In the genomic region with DNA sequence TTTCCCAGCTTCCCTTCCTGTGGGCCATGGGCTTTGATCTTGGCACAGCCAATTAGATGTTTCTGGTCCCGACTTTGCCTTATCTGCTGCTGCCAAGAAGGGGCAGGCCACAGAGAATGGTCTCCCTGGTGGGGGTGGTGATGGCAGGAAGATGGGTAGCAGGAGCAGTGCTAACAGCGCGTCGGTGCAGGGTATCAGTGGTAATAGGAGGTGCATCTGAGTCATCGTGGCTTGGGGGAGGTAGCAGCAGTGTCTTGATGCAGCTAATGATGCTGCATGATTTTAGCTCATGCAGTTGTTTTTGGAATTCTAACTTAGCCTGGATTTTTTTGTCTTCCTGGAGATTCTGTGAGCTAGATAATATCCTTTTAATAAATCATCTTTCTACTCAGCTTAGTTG, we compare ENCODE assay signal across 1 cellular context.
TF ChIP-seq lines count a peak whose summit lies in the region.

No MANE protein-coding gene starts in this region.

TF ChIP-seq in WTC11, 78 proteins besides CTCF, POLR2A, EP300 and RAD21 (continued from another document):
- TF ChIP-seq, protein P1, sequence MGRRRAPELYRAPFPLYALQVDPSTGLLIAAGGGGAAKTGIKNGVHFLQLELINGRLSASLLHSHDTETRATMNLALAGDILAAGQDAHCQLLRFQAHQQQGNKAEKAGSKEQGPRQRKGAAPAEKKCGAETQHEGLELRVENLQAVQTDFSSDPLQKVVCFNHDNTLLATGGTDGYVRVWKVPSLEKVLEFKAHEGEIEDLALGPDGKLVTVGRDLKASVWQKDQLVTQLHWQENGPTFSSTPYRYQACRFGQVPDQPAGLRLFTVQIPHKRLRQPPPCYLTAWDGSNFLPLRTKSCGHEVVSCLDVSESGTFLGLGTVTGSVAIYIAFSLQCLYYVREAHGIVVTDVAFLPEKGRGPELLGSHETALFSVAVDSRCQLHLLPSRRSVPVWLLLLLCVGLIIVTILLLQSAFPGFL (CRISPR knock-in tag; IDR thresholded peaks at IDR 0.05; ENCODE audit: borderline replicate concordance) = no peak
- TF ChIP-seq, protein P2, sequence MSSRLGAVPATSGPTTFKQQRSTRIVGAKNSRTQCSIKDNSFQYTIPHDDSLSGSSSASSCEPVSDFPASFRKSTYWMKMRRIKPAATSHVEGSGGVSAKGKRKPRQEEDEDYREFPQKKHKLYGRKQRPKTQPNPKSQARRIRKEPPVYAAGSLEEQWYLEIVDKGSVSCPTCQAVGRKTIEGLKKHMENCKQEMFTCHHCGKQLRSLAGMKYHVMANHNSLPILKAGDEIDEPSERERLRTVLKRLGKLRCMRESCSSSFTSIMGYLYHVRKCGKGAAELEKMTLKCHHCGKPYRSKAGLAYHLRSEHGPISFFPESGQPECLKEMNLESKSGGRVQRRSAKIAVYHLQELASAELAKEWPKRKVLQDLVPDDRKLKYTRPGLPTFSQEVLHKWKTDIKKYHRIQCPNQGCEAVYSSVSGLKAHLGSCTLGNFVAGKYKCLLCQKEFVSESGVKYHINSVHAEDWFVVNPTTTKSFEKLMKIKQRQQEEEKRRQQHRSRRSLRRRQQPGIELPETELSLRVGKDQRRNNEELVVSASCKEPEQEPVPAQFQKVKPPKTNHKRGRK (CRISPR knock-in tag; IDR thresholded peaks at IDR 0.05; ENCODE audit: borderline replicate concordance) = no peak
- TF ChIP-seq NFATC4 (CRISPR knock-in tag; IDR thresholded peaks at IDR 0.05) (no peak), TCF7 (CRISPR knock-in tag; IDR thresholded peaks at IDR 0.05; ENCODE audit: low read depth) (no peak), GABPB1 (CRISPR knock-in tag; IDR thresholded peaks at IDR 0.05) (no peak), ZNF232 (CRISPR knock-in tag; IDR thresholded peaks at IDR 0.05) (no peak), SOX15 (CRISPR knock-in tag; IDR thresholded peaks at IDR 0.05) (no peak), NR3C1 (CRISPR knock-in tag; conservative IDR thresholded peaks at IDR 0.05; ENCODE audit: low read depth) (no peak), SMAD4 (CRISPR knock-in tag; IDR thresholded peaks at IDR 0.05) (no peak), SP1 (CRISPR knock-in tag; conservative IDR thresholded peaks at IDR 0.05) (no peak), HMGA2 (CRISPR knock-in tag; IDR thresholded peaks at IDR 0.05) (no peak), USF1 (CRISPR knock-in tag; IDR thresholded peaks at IDR 0.05) (no peak)
- TF ChIP-seq, protein P3, sequence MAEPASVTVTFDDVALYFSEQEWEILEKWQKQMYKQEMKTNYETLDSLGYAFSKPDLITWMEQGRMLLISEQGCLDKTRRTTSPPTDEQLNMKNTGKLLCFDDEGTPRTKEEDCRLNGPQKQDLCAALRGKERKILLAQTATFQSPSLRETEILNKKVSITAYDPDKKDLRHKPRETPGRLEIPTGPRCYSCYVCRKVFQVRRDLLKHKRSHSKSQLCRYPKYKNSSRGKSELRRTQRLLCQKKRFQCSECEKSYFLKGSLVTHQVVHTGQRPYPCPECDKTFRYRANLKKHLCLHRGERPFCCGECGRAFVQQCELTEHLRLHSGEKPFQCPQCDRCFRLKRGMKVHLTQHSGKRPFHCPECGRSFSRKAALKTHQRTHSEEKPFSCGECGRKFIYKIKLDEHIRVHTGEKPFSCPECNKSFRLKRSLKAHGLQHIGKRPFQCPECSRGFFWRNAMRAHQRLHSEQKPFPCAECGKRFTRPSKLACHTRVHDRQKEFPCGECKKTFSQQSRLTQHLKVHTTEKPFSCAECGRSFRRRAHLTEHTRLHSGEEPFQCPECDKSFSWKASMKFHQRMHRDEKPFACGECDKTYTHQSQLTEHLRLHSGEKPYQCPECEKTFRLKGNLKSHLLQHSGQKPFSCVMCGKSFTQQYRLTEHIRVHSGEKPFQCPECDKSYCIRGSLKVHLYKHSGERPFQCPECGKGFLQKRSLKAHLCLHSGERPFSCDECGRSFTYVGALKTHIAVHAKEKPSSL (CRISPR knock-in tag; conservative IDR thresholded peaks at IDR 0.05) = no peak
